ENCODE assay signal across 13 cellular contexts in genomic region chr6:150037526-150038201, GRCh38. TPM values are rescaled to one million over a fixed set of nuclear protein-coding genes. Genes with fewer than 3 reads are reported as not detected.
A peak's percentile ranks its signal among the peaks of the same experiment; 100 is the strongest.
DNase-seq lines count a peak whose midpoint lies in the region; ATAC-seq and TF ChIP-seq lines count a peak whose summit lies in the region.
"Had no signal": no experiment of that assay in that cellular context is flagged by ENCODE, and none has a peak within 500 bp of the region (broad histone marks: within the 10 kb centered on the region; RNA-seq: fewer than 3 reads in every experiment).

No MANE protein-coding gene starts in this region.

- H3K4me3 Mint-ChIP-seq in activated T-cell treated with anti-CD3 and anti-CD28 coated beads, Interleukin-2, amount 50 U/mL, for 24 hours: peak overlapping the region; percentile 64

- intact Hi-C loops in mucosa of descending colon (cut with DNase I, micrococcal nuclease): no loop called here

- H3K9me3 Mint-ChIP-seq in activated T-cell treated with anti-CD3 and anti-CD28 coated beads, Interleukin-2, amount 50 U/mL, for 24 hours: no peaks in the 10 kb centered on the region

- H3K27me3 ChIP-seq in subcutaneous abdominal adipose tissue (ENCODE audit: control insufficient read depth in 5 of 5, insufficient read depth in 4 of 5, low read length in 5 of 5): peaks cover 31 to 52% (median 44%) of the 10 kb centered on the region in 5 donors

- H3K27ac ChIP-seq in coronary artery: no peak overlapping the region
- no peak overlapping the region for H3K27ac ChIP-seq in subcutaneous abdominal adipose tissue (ENCODE audit: low read depth, low read length)
- H3K27ac ChIP-seq: VCaP had no signal

- no peaks in the 10 kb centered on the region for H3K9me3 ChIP-seq in mucosa of descending colon
- no peaks in the 10 kb centered on the region for H3K9me3 ChIP-seq in subcutaneous abdominal adipose tissue (ENCODE audit: control insufficient read depth in 5 of 5, low read length in 5 of 5)

- ATAC-seq in mucosa of descending colon: peak; percentile 14
- no peak for ATAC-seq in GM19455 (IDR thresholded peaks at IDR 0.05; ENCODE audit: unreplicated experiment)
- no peak for ATAC-seq in HG02885 (IDR thresholded peaks at IDR 0.05; ENCODE audit: poor library complexity, unreplicated experiment)

- H3K4me3 ChIP-seq in coronary artery (peak overlapping the region; percentile 65), mucosa of descending colon (no peak overlapping the region), subcutaneous abdominal adipose tissue (ENCODE audit: low read depth in 1 of 5, low read length in 5 of 5) (peak overlapping the region in 3 of 5 donors; percentile 6 to 31 (median 29))

- no peak overlapping the region for H3K27ac Mint-ChIP-seq in activated T-cell treated with anti-CD3 and anti-CD28 coated beads, Interleukin-2, amount 50 U/mL, for 24 hours

- no peak for DNase-seq in activated T-cell treated with anti-CD3 and anti-CD28 coated beads, Interleukin-2, amount 50 U/mL, for 24 hours
- no peak for DNase-seq in activated T-cell treated with anti-CD3 and anti-CD28 coated beads, Interleukin-2, amount 50 U/mL, for 48 hours
- no peak for DNase-seq in coronary artery (ENCODE audit: low spot score)
- no peak for DNase-seq in mucosa of descending colon
- DNase-seq in DMS53 (lab: John Stamatoyannopoulos, UW): no peak
- DNase-seq: KG1, NCI-H69 had no signal

- H3K27me3 Mint-ChIP-seq in activated T-cell treated with anti-CD3 and anti-CD28 coated beads, Interleukin-2, amount 50 U/mL, for 24 hours: peaks cover 87% of the 10 kb centered on the region

- no peak overlapping the region for H3K9ac ChIP-seq in subcutaneous abdominal adipose tissue (ENCODE audit: low read length in 5 of 5)

- no peaks in the 10 kb centered on the region for H3K36me3 ChIP-seq in mucosa of descending colon (ENCODE audit: low read depth)
- no peaks in the 10 kb centered on the region for H3K36me3 ChIP-seq in subcutaneous abdominal adipose tissue (ENCODE audit: control insufficient read depth in 5 of 5, insufficient read depth in 5 of 5, low read length in 5 of 5)

- no peaks in the 10 kb centered on the region for H3K36me3 Mint-ChIP-seq in activated T-cell treated with anti-CD3 and anti-CD28 coated beads, Interleukin-2, amount 50 U/mL, for 24 hours (ENCODE audit: low read depth)

- H3K4me1 ChIP-seq in mucosa of descending colon (ENCODE audit: low read depth) (peaks cover 8% of the 10 kb centered on the region), subcutaneous abdominal adipose tissue (ENCODE audit: control insufficient read depth in 5 of 5, insufficient read depth in 5 of 5, low read length in 5 of 5) (peaks cover 2 to 13% (median 12%) of the 10 kb centered on the region in 5 donors)

- peaks cover 16% of the 10 kb centered on the region for H3K4me1 Mint-ChIP-seq in activated T-cell treated with anti-CD3 and anti-CD28 coated beads, Interleukin-2, amount 50 U/mL, for 24 hours (ENCODE audit: low read depth)

- TF ChIP-seq CTCF in coronary artery (IDR thresholded peaks at IDR 0.05): no peak
- no peak for TF ChIP-seq CTCF in mucosa of descending colon (IDR thresholded peaks at IDR 0.05)

RNA-seq across cellular contexts. Expression of gene RAET1L, which starts 12.3 kb away (rescaled TPM):
- not detected for total RNA-seq in mucosa of descending colon
- total RNA-seq: H4, liver had no signal

RNA-seq across cellular contexts. Expression of gene ULBP3, which starts 31.3 kb away (rescaled TPM):
- 1 to 10 TPM in 2 of 3 donors, under 1 TPM in 1; 0.32 to 1.9 (median 1.9) TPM for total RNA-seq in mucosa of descending colon
